In genomic region chr22:36493690-36494110, GRCh38 we compare ENCODE assay signal across 1 cellular context.
TF ChIP-seq lines count a peak whose summit lies in the region.

No MANE protein-coding gene starts in this region.

TF ChIP-seq in GM12878, 131 proteins besides CTCF, POLR2A, EP300 and RAD21:
- TF ChIP-seq TCF12 (IDR thresholded peaks at IDR 0.05; ENCODE audit: low read depth, low read length) (peak; percentile 63; the same call in 1 of the 2 replicates), MTA2 (IDR thresholded peaks at IDR 0.05; ENCODE audit: low read depth) (peak; percentile 37; the same call in 1 of the 2 replicates), IKZF2 (IDR thresholded peaks at IDR 0.05) (peak; percentile 93), RCOR1 (conservative IDR thresholded peaks at IDR 0.05; ENCODE audit: low read depth, low read length) (no peak), ZNF687 (IDR thresholded peaks at IDR 0.05) (peak; percentile 91), SRF (IDR thresholded peaks at IDR 0.05; ENCODE audit: low read depth in 2 of 2, low read length in 2 of 2) (no peak), EZH2 (IDR thresholded peaks at IDR 0.05; ENCODE audit: borderline replicate concordance, control insufficient read depth, low read depth, low read length) (no peak), RBBP5 (conservative IDR thresholded peaks at IDR 0.05) (no peak), WRNIP1 (IDR thresholded peaks at IDR 0.05; ENCODE audit: borderline replicate concordance, low read depth, low read length) (no peak), MLLT1 (IDR thresholded peaks at IDR 0.05) (peak; percentile 48; the same call in 1 of the 2 replicates), PAX5 (IDR thresholded peaks at IDR 0.05; ENCODE audit: borderline replicate concordance, low read depth, low read length) (0 out of 2 replicates have a peak, but pooled peaks have one; percentile 7), CBFB (IDR thresholded peaks at IDR 0.05; ENCODE audit: low read depth) (peak; percentile 49; the same call in 1 of the 2 replicates), REST (IDR thresholded peaks at IDR 0.05; ENCODE audit: low read depth, low read length) (no peak), NFIC (IDR thresholded peaks at IDR 0.05; ENCODE audit: low read depth, low read length) (peak; percentile 63; the same call in 1 of the 2 replicates), BCLAF1 (IDR thresholded peaks at IDR 0.05) (no peak), BHLHE40 (IDR thresholded peaks at IDR 0.05; ENCODE audit: borderline replicate concordance in 1 of 2, low read depth in 2 of 2, low read length in 1 of 2) (peak; percentile 52 to 85; a peak in 3 of 4 replicates), CHD2 (IDR thresholded peaks at IDR 0.05; ENCODE audit: borderline replicate concordance, low read depth, low read length) (no peak), MAX (IDR thresholded peaks at IDR 0.05; ENCODE audit: low read depth, low read length) (peak; percentile 18; the same call in 1 of the 2 replicates), SPI1 (IDR thresholded peaks at IDR 0.05; ENCODE audit: borderline replicate concordance, insufficient read depth, low read depth, low read length) (peak; percentile 86), ZZZ3 (IDR thresholded peaks at IDR 0.05; ENCODE audit: control insufficient read depth, insufficient read length, low read depth) (no peak), IRF4 (IDR thresholded peaks at IDR 0.05; ENCODE audit: low read depth, low read length) (peak; percentile 72; the same call in 1 of the 2 replicates), HSF1 (IDR thresholded peaks at IDR 0.05; ENCODE audit: low read depth, low read length) (no peak), GATAD2B (conservative IDR thresholded peaks at IDR 0.05; ENCODE audit: low read depth) (peak; percentile 54; the same call in 1 of the 2 replicates), ETV6 (conservative IDR thresholded peaks at IDR 0.05 in 1 of 2, IDR thresholded peaks at IDR 0.05 in 1 of 2; ENCODE audit: borderline replicate concordance in 1 of 2, low read depth in 1 of 2) (peak in 1 of 2 experiments; percentile 83; a peak in 2 of 4 replicates), BACH1 (IDR thresholded peaks at IDR 0.05; ENCODE audit: borderline replicate concordance) (peak; percentile 54), EED (IDR thresholded peaks at IDR 0.05; ENCODE audit: low read depth) (peak; percentile 95), RAD51 (IDR thresholded peaks at IDR 0.05) (no peak), RELB (IDR thresholded peaks at IDR 0.05; ENCODE audit: low read depth) (peak; percentile 81), RUNX3 (IDR thresholded peaks at IDR 0.05; ENCODE audit: low read length) (peak; percentile 98), NFXL1 (IDR thresholded peaks at IDR 0.05; ENCODE audit: borderline replicate concordance) (no peak), NBN (IDR thresholded peaks at IDR 0.05) (peak; percentile 46; the same call in 1 of the 2 replicates), SIN3A (IDR thresholded peaks at IDR 0.05; ENCODE audit: low read depth, low read length) (no peak), DPF2 (IDR thresholded peaks at IDR 0.05) (peak; percentile 63; the same call in 1 of the 2 replicates), BMI1 (IDR thresholded peaks at IDR 0.05; ENCODE audit: borderline replicate concordance) (no peak), TCF3 (IDR thresholded peaks at IDR 0.05; ENCODE audit: borderline replicate concordance, insufficient read depth, low read depth, low read length) (peak; percentile 67; the same call in 1 of the 2 replicates), IKZF1 (conservative IDR thresholded peaks at IDR 0.05) (peak; percentile 93)
